1 cellular context compared by ENCODE assay signal in genomic region chr10:103367782-103368518, GRCh38.
TF ChIP-seq lines count a peak whose summit lies in the region.

TSS of gene TAF5 (plus strand) at chr10:103367976. CDS start at chr10:103367990, 14 bp downstream.

TF ChIP-seq in HepG2, 621 proteins besides CTCF, POLR2A, EP300 and RAD21 (continued from another document and continues in another):
- TF ChIP-seq ZNF570 (CRISPR knock-in tag; IDR thresholded peaks at IDR 0.05; ENCODE audit: borderline replicate concordance): no peak
- TF ChIP-seq TEF (CRISPR knock-in tag; IDR thresholded peaks at IDR 0.05): no peak
- TF ChIP-seq SP1 (IDR thresholded peaks at IDR 0.05): no peak
- peak; percentile 75 for TF ChIP-seq SP1 (CRISPR knock-in tag; IDR thresholded peaks at IDR 0.05)
- no peak for TF ChIP-seq CHD4 (IDR thresholded peaks at IDR 0.05; ENCODE audit: borderline replicate concordance, low read length)
- no peak for TF ChIP-seq ZBTB37 (CRISPR knock-in tag; IDR thresholded peaks at IDR 0.05)
- no peak for TF ChIP-seq ZNF24 (IDR thresholded peaks at IDR 0.05)
- no peak; the same call in 1 of the 2 replicates for TF ChIP-seq ZNF839 (CRISPR knock-in tag; IDR thresholded peaks at IDR 0.05; ENCODE audit: borderline replicate concordance)
- TF ChIP-seq YEATS4 (CRISPR knock-in tag; IDR thresholded peaks at IDR 0.05; ENCODE audit: borderline replicate concordance): no peak; the same call in 1 of the 2 replicates
- no peak for TF ChIP-seq ZNF562 (CRISPR knock-in tag; IDR thresholded peaks at IDR 0.05; ENCODE audit: borderline replicate concordance)
- peak; percentile 18 for TF ChIP-seq REPIN1 (CRISPR knock-in tag; IDR thresholded peaks at IDR 0.05; ENCODE audit: borderline replicate concordance, low read depth)
- no peak for TF ChIP-seq ZNF382 (CRISPR knock-in tag; IDR thresholded peaks at IDR 0.05; ENCODE audit: borderline replicate concordance)
- TF ChIP-seq ZNF432 (CRISPR knock-in tag; IDR thresholded peaks at IDR 0.05; ENCODE audit: borderline replicate concordance): no peak
- TF ChIP-seq MBD4 (IDR thresholded peaks at IDR 0.05; ENCODE audit: borderline replicate concordance, low read length): no peak
- no peak for TF ChIP-seq SNAPC2 (CRISPR knock-in tag; IDR thresholded peaks at IDR 0.05)
- no peak; the same call in 1 of the 2 replicates for TF ChIP-seq ZNF891 (CRISPR knock-in tag; IDR thresholded peaks at IDR 0.05)
- TF ChIP-seq SALL2 (CRISPR knock-in tag; IDR thresholded peaks at IDR 0.05): peak; percentile 63
- TF ChIP-seq MAFF (IDR thresholded peaks at IDR 0.05; ENCODE audit: low read depth, low read length): no peak
- peak; percentile 66 for TF ChIP-seq SIX4 (CRISPR knock-in tag; IDR thresholded peaks at IDR 0.05)
- TF ChIP-seq ELF1 (CRISPR knock-in tag; IDR thresholded peaks at IDR 0.05): peak; percentile 89
- TF ChIP-seq ETV6 (CRISPR knock-in tag; conservative IDR thresholded peaks at IDR 0.05): peak; percentile 74; the same call in 1 of the 2 replicates
- TF ChIP-seq HDAC6 (IDR thresholded peaks at IDR 0.05; ENCODE audit: low read depth, low read length): no peak
- 0 out of 2 replicates have a peak, but pooled peaks have one; percentile 41 for TF ChIP-seq ZNF761 (CRISPR knock-in tag; conservative IDR thresholded peaks at IDR 0.05)
- peak; percentile 77; the same call in 1 of the 2 replicates for TF ChIP-seq ZNF878 (CRISPR knock-in tag; IDR thresholded peaks at IDR 0.05)
- TF ChIP-seq NKX3-1 (CRISPR knock-in tag; IDR thresholded peaks at IDR 0.05): no peak
- no peak for TF ChIP-seq SMC3 (IDR thresholded peaks at IDR 0.05; ENCODE audit: low read length)
- TF ChIP-seq ZBTB1 (CRISPR knock-in tag; IDR thresholded peaks at IDR 0.05; ENCODE audit: borderline replicate concordance): no peak
- peak; percentile 86; the same call in 1 of the 2 replicates for TF ChIP-seq ZHX1 (CRISPR knock-in tag; IDR thresholded peaks at IDR 0.05; ENCODE audit: low read depth)
- peak; percentile 7; the same call in 1 of the 2 replicates for TF ChIP-seq ZNF766 (CRISPR knock-in tag; IDR thresholded peaks at IDR 0.05; ENCODE audit: borderline replicate concordance)
- peak; percentile 57; the same call in 1 of the 2 replicates for TF ChIP-seq MYNN (CRISPR knock-in tag; IDR thresholded peaks at IDR 0.05; ENCODE audit: low read depth)
- peak; percentile 80 for TF ChIP-seq MYPOP (CRISPR knock-in tag; IDR thresholded peaks at IDR 0.05)
- TF ChIP-seq IKZF1 (IDR thresholded peaks at IDR 0.05): no peak
- no peak for TF ChIP-seq ZNF3 (CRISPR knock-in tag; IDR thresholded peaks at IDR 0.05)
- no peak for TF ChIP-seq NPAS2 (CRISPR knock-in tag; IDR thresholded peaks at IDR 0.05; ENCODE audit: borderline replicate concordance)
- no peak for TF ChIP-seq TOE1 (CRISPR knock-in tag; IDR thresholded peaks at IDR 0.05)
- TF ChIP-seq ZNF329 (CRISPR knock-in tag; IDR thresholded peaks at IDR 0.05; ENCODE audit: low read depth): peak; percentile 44; the same call in 1 of the 2 replicates
- no peak for TF ChIP-seq GZF1 (CRISPR knock-in tag; IDR thresholded peaks at IDR 0.05)
- TF ChIP-seq ZNF788 (CRISPR knock-in tag; IDR thresholded peaks at IDR 0.05; ENCODE audit: borderline replicate concordance): peak; percentile 80; the same call in 1 of the 2 replicates
- TF ChIP-seq MEIS2 (CRISPR knock-in tag; IDR thresholded peaks at IDR 0.05): no peak; the same call in 1 of the 2 replicates
- TF ChIP-seq FOXP4 (CRISPR knock-in tag; IDR thresholded peaks at IDR 0.05): no peak; the same call in 1 of the 2 replicates
- TF ChIP-seq ZSCAN5A (CRISPR knock-in tag; IDR thresholded peaks at IDR 0.05; ENCODE audit: borderline replicate concordance): no peak
- TF ChIP-seq ZNF777 (CRISPR knock-in tag; IDR thresholded peaks at IDR 0.05): peak; percentile 73
- no peak for TF ChIP-seq BHLHE40 (IDR thresholded peaks at IDR 0.05; ENCODE audit: low read length)
- TF ChIP-seq ARNTL (CRISPR knock-in tag; IDR thresholded peaks at IDR 0.05): peak; percentile 74
- TF ChIP-seq ZNF318 (CRISPR knock-in tag; IDR thresholded peaks at IDR 0.05): no peak
- TF ChIP-seq ZSCAN12 (CRISPR knock-in tag; IDR thresholded peaks at IDR 0.05): no peak
- no peak for TF ChIP-seq ZUFSP (CRISPR knock-in tag; IDR thresholded peaks at IDR 0.05; ENCODE audit: borderline replicate concordance)
- TF ChIP-seq HOXA5 (CRISPR knock-in tag; IDR thresholded peaks at IDR 0.05): peak; percentile 64
